ENCODE assay signal across 1 cellular context in the genomic region with DNA sequence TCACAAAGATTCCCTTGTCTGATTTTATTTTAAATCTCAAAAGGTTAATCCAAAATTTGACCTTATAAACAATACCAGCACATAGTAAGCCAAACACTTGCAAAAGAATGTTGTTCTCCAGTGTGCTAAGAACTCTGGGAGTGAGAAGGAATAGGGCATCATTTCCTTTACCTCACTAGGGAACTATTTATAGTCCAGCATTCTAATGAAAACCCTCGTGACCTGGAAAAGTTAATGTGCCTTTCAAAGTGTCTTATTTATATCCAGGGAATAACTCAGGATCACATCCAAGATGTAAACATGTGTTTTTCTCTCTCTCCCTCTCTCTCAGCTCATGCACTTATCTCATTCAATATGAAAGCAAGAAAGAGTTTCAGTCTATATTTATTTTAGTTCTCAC.
TF ChIP-seq lines count a peak whose summit lies in the region.

No MANE protein-coding gene starts in this region.

TF ChIP-seq in IMR-90, 13 proteins besides CTCF, POLR2A, EP300 and RAD21:
- TF ChIP-seq NFE2L2 (IDR thresholded peaks at IDR 0.05; ENCODE audit: low read depth, low read length), result no peak
- no peak for TF ChIP-seq FOS (IDR thresholded peaks at IDR 0.05; ENCODE audit: low read depth, low read length)
- TF ChIP-seq, protein P1, sequence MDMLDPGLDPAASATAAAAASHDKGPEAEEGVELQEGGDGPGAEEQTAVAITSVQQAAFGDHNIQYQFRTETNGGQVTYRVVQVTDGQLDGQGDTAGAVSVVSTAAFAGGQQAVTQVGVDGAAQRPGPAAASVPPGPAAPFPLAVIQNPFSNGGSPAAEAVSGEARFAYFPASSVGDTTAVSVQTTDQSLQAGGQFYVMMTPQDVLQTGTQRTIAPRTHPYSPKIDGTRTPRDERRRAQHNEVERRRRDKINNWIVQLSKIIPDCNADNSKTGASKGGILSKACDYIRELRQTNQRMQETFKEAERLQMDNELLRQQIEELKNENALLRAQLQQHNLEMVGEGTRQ (IDR thresholded peaks at IDR 0.05; ENCODE audit: low read depth, low read length), result no peak
- TF ChIP-seq RFX5 (IDR thresholded peaks at IDR 0.05; ENCODE audit: low read depth, low read length), result no peak
- no peak for TF ChIP-seq BHLHE40 (IDR thresholded peaks at IDR 0.05; ENCODE audit: low read depth, low read length)
- TF ChIP-seq, protein P2, sequence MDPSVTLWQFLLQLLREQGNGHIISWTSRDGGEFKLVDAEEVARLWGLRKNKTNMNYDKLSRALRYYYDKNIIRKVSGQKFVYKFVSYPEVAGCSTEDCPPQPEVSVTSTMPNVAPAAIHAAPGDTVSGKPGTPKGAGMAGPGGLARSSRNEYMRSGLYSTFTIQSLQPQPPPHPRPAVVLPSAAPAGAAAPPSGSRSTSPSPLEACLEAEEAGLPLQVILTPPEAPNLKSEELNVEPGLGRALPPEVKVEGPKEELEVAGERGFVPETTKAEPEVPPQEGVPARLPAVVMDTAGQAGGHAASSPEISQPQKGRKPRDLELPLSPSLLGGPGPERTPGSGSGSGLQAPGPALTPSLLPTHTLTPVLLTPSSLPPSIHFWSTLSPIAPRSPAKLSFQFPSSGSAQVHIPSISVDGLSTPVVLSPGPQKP (IDR thresholded peaks at IDR 0.05; ENCODE audit: borderline replicate concordance, low read depth, low read length), result no peak
